ENCODE assay signal across 1 cellular context in the genomic region with DNA sequence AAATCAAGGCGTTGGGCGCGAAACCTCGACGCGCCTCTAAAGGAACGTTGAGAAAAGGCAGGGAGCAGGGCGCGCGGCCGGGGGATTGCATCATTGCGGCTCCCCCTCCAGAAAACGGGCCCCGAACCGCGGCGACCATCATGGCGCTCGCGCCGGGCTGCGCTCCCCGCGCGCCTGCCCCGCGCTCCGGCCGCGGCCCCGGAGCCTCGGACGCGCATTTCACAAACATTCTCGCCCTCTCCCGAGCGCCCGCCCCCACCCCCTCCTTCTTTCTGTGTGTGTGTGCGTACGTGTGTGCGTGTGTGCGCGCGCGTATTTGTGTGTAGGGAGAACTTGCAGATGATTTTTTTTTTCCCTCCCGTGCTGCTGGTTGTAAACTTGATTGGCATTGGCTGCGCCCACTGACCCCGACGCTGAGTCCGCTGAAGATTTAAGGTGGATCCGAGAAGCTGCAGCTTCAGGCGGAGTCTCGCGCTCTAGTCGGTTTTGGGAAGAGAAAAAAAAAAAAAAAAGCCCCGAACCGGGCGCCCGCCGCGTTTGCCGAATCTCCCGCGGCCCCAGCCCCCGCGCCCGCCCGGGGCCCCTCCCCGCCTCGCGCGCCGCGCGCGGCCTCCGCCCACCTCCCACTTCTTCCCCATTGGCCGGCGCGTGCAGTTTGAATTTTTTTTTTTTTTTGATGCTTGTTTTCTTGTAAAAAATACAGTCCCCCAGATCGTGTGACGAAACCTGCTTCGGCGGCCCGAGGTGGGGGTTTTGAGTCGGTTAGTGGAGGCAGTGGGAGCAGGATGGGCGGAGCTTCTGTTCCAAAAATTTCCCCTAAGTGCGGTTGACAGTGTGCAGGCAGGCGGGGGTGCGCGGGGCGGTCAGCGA.
TF ChIP-seq lines count a peak whose summit lies in the region.

No MANE protein-coding gene starts in this region.

TF ChIP-seq in K562, 482 proteins besides CTCF, POLR2A, EP300 and RAD21 (continues in another document):
- TF ChIP-seq, protein P1, sequence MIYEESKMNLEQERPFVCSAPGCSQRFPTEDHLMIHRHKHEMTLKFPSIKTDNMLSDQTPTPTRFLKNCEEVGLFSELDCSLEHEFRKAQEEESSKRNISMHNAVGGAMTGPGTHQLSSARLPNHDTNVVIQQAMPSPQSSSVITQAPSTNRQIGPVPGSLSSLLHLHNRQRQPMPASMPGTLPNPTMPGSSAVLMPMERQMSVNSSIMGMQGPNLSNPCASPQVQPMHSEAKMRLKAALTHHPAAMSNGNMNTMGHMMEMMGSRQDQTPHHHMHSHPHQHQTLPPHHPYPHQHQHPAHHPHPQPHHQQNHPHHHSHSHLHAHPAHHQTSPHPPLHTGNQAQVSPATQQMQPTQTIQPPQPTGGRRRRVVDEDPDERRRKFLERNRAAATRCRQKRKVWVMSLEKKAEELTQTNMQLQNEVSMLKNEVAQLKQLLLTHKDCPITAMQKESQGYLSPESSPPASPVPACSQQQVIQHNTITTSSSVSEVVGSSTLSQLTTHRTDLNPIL (CRISPR knock-in tag; IDR thresholded peaks at IDR 0.05) = no peak
- TF ChIP-seq ELF4 (CRISPR knock-in tag; IDR thresholded peaks at IDR 0.05) (no peak), KDM5B (IDR thresholded peaks at IDR 0.05; ENCODE audit: insufficient replicate concordance, low read depth, low read length) (peak; percentile 56), EZH2 (IDR thresholded peaks at IDR 0.05; ENCODE audit: borderline replicate concordance, low read depth, low read length) (no peak), POU5F1 (IDR thresholded peaks at IDR 0.05; ENCODE audit: borderline replicate concordance, low read depth, low read length, partially characterized antibody) (no peak), JUND (IDR thresholded peaks at IDR 0.05; ENCODE audit: borderline replicate concordance, low read depth, low read length) (peak; percentile 39; the same call in 1 of the 2 replicates), JUND (tag; IDR thresholded peaks at IDR 0.05; ENCODE audit: borderline replicate concordance, low read depth, low read length) (no peak), ZNF232 (CRISPR knock-in tag; IDR thresholded peaks at IDR 0.05) (no peak), TEAD2 (tag; IDR thresholded peaks at IDR 0.05) (no peak), NR2C2 (CRISPR knock-in tag; IDR thresholded peaks at IDR 0.05) (no peak; the same call in none of the 2 replicates), NR2C2 (tag; IDR thresholded peaks at IDR 0.05) (peak; percentile 89), PHB2 (IDR thresholded peaks at IDR 0.05; ENCODE audit: low read depth) (no peak), LCOR (CRISPR knock-in tag; IDR thresholded peaks at IDR 0.05) (peak; percentile 78), ARNT (IDR thresholded peaks at IDR 0.05) (no peak), FOXK1 (CRISPR knock-in tag; IDR thresholded peaks at IDR 0.05; ENCODE audit: borderline replicate concordance) (no peak), BACH1 (tag; IDR thresholded peaks at IDR 0.05) (no peak), TOE1 (IDR thresholded peaks at IDR 0.05; ENCODE audit: borderline replicate concordance) (peak; percentile 47; the same call in 1 of the 2 replicates), TOE1 (CRISPR knock-in tag; IDR thresholded peaks at IDR 0.05; ENCODE audit: borderline replicate concordance, low read depth) (no peak), FOXJ3 (CRISPR knock-in tag; IDR thresholded peaks at IDR 0.05) (no peak), ZKSCAN1 (IDR thresholded peaks at IDR 0.05; ENCODE audit: low read depth, low read length) (no peak), NR2F6 (CRISPR knock-in tag; IDR thresholded peaks at IDR 0.05) (no peak), CBX8 (IDR thresholded peaks at IDR 0.05; ENCODE audit: borderline replicate concordance, extremely low read depth, low read depth, low read length, poor library complexity, severe bottlenecking) (no peak), RBM39 (optimal IDR thresholded peaks at IDR 0.05; ENCODE audit: low read depth, low read length) (no peak), ZNF239 (CRISPR knock-in tag; IDR thresholded peaks at IDR 0.05) (no peak), ETV5 (CRISPR knock-in tag; IDR thresholded peaks at IDR 0.05; ENCODE audit: low read depth) (no peak), NFE2L1 (tag; IDR thresholded peaks at IDR 0.05; ENCODE audit: borderline replicate concordance, low read depth) (no peak), CSDE1 (IDR thresholded peaks at IDR 0.05) (no peak), ZNF134 (CRISPR knock-in tag; conservative IDR thresholded peaks at IDR 0.05) (no peak), DACH1 (IDR thresholded peaks at IDR 0.05; ENCODE audit: partially characterized antibody) (no peak), ELF1 (tag; IDR thresholded peaks at IDR 0.05) (no peak), JUNB (CRISPR knock-in tag; conservative IDR thresholded peaks at IDR 0.05) (no peak), NONO (IDR thresholded peaks at IDR 0.05; ENCODE audit: low read depth in 2 of 2, low read length in 1 of 2) (0 out of 4 replicates have a peak, but pooled peaks of 1 of the 2 experiments have one; percentile 40), FOXK2 (conservative IDR thresholded peaks at IDR 0.05 in 1 of 2, IDR thresholded peaks at IDR 0.05 in 1 of 2; ENCODE audit: low read depth in 2 of 2) (peak in 1 of 2 experiments; percentile 39; a peak in 1 of 4 replicates), MAFF (IDR thresholded peaks at IDR 0.05; ENCODE audit: low read length) (no peak)
- TF ChIP-seq, protein P2, sequence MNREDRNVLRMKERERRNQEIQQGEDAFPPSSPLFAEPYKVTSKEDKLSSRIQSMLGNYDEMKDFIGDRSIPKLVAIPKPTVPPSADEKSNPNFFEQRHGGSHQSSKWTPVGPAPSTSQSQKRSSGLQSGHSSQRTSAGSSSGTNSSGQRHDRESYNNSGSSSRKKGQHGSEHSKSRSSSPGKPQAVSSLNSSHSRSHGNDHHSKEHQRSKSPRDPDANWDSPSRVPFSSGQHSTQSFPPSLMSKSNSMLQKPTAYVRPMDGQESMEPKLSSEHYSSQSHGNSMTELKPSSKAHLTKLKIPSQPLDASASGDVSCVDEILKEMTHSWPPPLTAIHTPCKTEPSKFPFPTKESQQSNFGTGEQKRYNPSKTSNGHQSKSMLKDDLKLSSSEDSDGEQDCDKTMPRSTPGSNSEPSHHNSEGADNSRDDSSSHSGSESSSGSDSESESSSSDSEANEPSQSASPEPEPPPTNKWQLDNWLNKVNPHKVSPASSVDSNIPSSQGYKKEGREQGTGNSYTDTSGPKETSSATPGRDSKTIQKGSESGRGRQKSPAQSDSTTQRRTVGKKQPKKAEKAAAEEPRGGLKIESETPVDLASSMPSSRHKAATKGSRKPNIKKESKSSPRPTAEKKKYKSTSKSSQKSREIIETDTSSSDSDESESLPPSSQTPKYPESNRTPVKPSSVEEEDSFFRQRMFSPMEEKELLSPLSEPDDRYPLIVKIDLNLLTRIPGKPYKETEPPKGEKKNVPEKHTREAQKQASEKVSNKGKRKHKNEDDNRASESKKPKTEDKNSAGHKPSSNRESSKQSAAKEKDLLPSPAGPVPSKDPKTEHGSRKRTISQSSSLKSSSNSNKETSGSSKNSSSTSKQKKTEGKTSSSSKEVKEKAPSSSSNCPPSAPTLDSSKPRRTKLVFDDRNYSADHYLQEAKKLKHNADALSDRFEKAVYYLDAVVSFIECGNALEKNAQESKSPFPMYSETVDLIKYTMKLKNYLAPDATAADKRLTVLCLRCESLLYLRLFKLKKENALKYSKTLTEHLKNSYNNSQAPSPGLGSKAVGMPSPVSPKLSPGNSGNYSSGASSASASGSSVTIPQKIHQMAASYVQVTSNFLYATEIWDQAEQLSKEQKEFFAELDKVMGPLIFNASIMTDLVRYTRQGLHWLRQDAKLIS (CRISPR knock-in tag; IDR thresholded peaks at IDR 0.05) = no peak
- TF ChIP-seq, protein P3, sequence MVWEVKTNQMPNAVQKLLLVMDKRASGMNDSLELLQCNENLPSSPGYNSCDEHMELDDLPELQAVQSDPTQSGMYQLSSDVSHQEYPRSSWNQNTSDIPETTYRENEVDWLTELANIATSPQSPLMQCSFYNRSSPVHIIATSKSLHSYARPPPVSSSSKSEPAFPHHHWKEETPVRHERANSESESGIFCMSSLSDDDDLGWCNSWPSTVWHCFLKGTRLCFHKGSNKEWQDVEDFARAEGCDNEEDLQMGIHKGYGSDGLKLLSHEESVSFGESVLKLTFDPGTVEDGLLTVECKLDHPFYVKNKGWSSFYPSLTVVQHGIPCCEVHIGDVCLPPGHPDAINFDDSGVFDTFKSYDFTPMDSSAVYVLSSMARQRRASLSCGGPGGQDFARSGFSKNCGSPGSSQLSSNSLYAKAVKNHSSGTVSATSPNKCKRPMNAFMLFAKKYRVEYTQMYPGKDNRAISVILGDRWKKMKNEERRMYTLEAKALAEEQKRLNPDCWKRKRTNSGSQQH (CRISPR knock-in tag; IDR thresholded peaks at IDR 0.05) = no peak
- TF ChIP-seq, protein P4, sequence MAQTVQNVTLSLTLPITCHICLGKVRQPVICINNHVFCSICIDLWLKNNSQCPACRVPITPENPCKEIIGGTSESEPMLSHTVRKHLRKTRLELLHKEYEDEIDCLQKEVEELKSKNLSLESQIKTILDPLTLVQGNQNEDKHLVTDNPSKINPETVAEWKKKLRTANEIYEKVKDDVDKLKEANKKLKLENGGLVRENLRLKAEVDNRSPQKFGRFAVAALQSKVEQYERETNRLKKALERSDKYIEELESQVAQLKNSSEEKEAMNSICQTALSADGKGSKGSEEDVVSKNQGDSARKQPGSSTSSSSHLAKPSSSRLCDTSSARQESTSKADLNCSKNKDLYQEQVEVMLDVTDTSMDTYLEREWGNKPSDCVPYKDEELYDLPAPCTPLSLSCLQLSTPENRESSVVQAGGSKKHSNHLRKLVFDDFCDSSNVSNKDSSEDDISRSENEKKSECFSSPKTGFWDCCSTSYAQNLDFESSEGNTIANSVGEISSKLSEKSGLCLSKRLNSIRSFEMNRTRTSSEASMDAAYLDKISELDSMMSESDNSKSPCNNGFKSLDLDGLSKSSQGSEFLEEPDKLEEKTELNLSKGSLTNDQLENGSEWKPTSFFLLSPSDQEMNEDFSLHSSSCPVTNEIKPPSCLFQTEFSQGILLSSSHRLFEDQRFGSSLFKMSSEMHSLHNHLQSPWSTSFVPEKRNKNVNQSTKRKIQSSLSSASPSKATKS (CRISPR knock-in tag; IDR thresholded peaks at IDR 0.05) = no peak
- TF ChIP-seq, protein P5, sequence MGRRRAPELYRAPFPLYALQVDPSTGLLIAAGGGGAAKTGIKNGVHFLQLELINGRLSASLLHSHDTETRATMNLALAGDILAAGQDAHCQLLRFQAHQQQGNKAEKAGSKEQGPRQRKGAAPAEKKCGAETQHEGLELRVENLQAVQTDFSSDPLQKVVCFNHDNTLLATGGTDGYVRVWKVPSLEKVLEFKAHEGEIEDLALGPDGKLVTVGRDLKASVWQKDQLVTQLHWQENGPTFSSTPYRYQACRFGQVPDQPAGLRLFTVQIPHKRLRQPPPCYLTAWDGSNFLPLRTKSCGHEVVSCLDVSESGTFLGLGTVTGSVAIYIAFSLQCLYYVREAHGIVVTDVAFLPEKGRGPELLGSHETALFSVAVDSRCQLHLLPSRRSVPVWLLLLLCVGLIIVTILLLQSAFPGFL (CRISPR knock-in tag; IDR thresholded peaks at IDR 0.05) = no peak
- TF ChIP-seq, protein P6, sequence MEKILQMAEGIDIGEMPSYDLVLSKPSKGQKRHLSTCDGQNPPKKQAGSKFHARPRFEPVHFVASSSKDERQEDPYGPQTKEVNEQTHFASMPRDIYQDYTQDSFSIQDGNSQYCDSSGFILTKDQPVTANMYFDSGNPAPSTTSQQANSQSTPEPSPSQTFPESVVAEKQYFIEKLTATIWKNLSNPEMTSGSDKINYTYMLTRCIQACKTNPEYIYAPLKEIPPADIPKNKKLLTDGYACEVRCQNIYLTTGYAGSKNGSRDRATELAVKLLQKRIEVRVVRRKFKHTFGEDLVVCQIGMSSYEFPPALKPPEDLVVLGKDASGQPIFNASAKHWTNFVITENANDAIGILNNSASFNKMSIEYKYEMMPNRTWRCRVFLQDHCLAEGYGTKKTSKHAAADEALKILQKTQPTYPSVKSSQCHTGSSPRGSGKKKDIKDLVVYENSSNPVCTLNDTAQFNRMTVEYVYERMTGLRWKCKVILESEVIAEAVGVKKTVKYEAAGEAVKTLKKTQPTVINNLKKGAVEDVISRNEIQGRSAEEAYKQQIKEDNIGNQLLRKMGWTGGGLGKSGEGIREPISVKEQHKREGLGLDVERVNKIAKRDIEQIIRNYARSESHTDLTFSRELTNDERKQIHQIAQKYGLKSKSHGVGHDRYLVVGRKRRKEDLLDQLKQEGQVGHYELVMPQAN (IDR thresholded peaks at IDR 0.05; ENCODE audit: borderline replicate concordance) = no peak
- TF ChIP-seq, protein P7, sequence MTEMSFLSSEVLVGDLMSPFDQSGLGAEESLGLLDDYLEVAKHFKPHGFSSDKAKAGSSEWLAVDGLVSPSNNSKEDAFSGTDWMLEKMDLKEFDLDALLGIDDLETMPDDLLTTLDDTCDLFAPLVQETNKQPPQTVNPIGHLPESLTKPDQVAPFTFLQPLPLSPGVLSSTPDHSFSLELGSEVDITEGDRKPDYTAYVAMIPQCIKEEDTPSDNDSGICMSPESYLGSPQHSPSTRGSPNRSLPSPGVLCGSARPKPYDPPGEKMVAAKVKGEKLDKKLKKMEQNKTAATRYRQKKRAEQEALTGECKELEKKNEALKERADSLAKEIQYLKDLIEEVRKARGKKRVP (CRISPR knock-in tag; IDR thresholded peaks at IDR 0.05) = peak; percentile 91
- TF ChIP-seq, protein P8, sequence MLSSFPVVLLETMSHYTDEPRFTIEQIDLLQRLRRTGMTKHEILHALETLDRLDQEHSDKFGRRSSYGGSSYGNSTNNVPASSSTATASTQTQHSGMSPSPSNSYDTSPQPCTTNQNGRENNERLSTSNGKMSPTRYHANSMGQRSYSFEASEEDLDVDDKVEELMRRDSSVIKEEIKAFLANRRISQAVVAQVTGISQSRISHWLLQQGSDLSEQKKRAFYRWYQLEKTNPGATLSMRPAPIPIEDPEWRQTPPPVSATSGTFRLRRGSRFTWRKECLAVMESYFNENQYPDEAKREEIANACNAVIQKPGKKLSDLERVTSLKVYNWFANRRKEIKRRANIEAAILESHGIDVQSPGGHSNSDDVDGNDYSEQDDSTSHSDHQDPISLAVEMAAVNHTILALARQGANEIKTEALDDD (IDR thresholded peaks at IDR 0.05) = no peak
- TF ChIP-seq, protein P9, sequence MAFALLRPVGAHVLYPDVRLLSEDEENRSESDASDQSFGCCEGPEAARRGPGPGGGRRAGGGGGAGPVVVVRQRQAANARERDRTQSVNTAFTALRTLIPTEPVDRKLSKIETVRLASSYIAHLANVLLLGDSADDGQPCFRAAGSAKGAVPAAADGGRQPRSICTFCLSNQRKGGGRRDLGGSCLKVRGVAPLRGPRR (CRISPR knock-in tag; IDR thresholded peaks at IDR 0.05) = no peak
- TF ChIP-seq, protein P10, sequence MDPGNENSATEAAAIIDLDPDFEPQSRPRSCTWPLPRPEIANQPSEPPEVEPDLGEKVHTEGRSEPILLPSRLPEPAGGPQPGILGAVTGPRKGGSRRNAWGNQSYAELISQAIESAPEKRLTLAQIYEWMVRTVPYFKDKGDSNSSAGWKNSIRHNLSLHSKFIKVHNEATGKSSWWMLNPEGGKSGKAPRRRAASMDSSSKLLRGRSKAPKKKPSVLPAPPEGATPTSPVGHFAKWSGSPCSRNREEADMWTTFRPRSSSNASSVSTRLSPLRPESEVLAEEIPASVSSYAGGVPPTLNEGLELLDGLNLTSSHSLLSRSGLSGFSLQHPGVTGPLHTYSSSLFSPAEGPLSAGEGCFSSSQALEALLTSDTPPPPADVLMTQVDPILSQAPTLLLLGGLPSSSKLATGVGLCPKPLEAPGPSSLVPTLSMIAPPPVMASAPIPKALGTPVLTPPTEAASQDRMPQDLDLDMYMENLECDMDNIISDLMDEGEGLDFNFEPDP (CRISPR knock-in tag; IDR thresholded peaks at IDR 0.05) = no peak
